ENCODE assay signal across 1 cellular context in genomic region chr3:23945903-23946751, GRCh38.
TF ChIP-seq lines count a peak whose summit lies in the region.

No MANE protein-coding gene starts in this region.

TF ChIP-seq in WTC11, 78 proteins besides CTCF, POLR2A, EP300 and RAD21 (continued from another document):
- TF ChIP-seq STAT6 (CRISPR knock-in tag; conservative IDR thresholded peaks at IDR 0.05; ENCODE audit: low read depth) = no peak
- no peak for TF ChIP-seq HMGA2 (CRISPR knock-in tag; IDR thresholded peaks at IDR 0.05)
- TF ChIP-seq NFE2L1 (CRISPR knock-in tag; IDR thresholded peaks at IDR 0.05) = no peak
- TF ChIP-seq IRF1 (CRISPR knock-in tag; IDR thresholded peaks at IDR 0.05) = no peak
- peak; percentile 37; the same call in 1 of the 2 replicates for TF ChIP-seq FOXP1 (CRISPR knock-in tag; IDR thresholded peaks at IDR 0.05; ENCODE audit: borderline replicate concordance)
- peak; percentile 91; the same call in 1 of the 2 replicates for TF ChIP-seq ZBTB21 (CRISPR knock-in tag; IDR thresholded peaks at IDR 0.05; ENCODE audit: borderline replicate concordance)
- TF ChIP-seq IRF2 (CRISPR knock-in tag; IDR thresholded peaks at IDR 0.05; ENCODE audit: borderline replicate concordance, low read depth) = no peak
- TF ChIP-seq, protein P1, sequence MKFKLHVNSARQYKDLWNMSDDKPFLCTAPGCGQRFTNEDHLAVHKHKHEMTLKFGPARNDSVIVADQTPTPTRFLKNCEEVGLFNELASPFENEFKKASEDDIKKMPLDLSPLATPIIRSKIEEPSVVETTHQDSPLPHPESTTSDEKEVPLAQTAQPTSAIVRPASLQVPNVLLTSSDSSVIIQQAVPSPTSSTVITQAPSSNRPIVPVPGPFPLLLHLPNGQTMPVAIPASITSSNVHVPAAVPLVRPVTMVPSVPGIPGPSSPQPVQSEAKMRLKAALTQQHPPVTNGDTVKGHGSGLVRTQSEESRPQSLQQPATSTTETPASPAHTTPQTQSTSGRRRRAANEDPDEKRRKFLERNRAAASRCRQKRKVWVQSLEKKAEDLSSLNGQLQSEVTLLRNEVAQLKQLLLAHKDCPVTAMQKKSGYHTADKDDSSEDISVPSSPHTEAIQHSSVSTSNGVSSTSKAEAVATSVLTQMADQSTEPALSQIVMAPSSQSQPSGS (CRISPR knock-in tag; IDR thresholded peaks at IDR 0.05; ENCODE audit: borderline replicate concordance, low read depth) = no peak
- TF ChIP-seq ZNF219 (CRISPR knock-in tag; IDR thresholded peaks at IDR 0.05; ENCODE audit: borderline replicate concordance) = no peak
- TF ChIP-seq, protein P2, sequence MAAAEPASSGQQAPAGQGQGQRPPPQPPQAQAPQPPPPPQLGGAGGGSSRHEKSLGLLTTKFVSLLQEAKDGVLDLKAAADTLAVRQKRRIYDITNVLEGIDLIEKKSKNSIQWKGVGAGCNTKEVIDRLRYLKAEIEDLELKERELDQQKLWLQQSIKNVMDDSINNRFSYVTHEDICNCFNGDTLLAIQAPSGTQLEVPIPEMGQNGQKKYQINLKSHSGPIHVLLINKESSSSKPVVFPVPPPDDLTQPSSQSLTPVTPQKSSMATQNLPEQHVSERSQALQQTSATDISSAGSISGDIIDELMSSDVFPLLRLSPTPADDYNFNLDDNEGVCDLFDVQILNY (CRISPR knock-in tag; IDR thresholded peaks at IDR 0.05) = peak; percentile 73; the same call in 1 of the 2 replicates
- peak; percentile 90 for TF ChIP-seq SP1 (CRISPR knock-in tag; conservative IDR thresholded peaks at IDR 0.05)
- TF ChIP-seq, protein P3, sequence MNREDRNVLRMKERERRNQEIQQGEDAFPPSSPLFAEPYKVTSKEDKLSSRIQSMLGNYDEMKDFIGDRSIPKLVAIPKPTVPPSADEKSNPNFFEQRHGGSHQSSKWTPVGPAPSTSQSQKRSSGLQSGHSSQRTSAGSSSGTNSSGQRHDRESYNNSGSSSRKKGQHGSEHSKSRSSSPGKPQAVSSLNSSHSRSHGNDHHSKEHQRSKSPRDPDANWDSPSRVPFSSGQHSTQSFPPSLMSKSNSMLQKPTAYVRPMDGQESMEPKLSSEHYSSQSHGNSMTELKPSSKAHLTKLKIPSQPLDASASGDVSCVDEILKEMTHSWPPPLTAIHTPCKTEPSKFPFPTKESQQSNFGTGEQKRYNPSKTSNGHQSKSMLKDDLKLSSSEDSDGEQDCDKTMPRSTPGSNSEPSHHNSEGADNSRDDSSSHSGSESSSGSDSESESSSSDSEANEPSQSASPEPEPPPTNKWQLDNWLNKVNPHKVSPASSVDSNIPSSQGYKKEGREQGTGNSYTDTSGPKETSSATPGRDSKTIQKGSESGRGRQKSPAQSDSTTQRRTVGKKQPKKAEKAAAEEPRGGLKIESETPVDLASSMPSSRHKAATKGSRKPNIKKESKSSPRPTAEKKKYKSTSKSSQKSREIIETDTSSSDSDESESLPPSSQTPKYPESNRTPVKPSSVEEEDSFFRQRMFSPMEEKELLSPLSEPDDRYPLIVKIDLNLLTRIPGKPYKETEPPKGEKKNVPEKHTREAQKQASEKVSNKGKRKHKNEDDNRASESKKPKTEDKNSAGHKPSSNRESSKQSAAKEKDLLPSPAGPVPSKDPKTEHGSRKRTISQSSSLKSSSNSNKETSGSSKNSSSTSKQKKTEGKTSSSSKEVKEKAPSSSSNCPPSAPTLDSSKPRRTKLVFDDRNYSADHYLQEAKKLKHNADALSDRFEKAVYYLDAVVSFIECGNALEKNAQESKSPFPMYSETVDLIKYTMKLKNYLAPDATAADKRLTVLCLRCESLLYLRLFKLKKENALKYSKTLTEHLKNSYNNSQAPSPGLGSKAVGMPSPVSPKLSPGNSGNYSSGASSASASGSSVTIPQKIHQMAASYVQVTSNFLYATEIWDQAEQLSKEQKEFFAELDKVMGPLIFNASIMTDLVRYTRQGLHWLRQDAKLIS (CRISPR knock-in tag; IDR thresholded peaks at IDR 0.05; ENCODE audit: borderline replicate concordance) = no peak
- TF ChIP-seq NR3C1 (CRISPR knock-in tag; conservative IDR thresholded peaks at IDR 0.05; ENCODE audit: low read depth) = no peak; the same call in 1 of the 2 replicates
- TF ChIP-seq SMAD3 (CRISPR knock-in tag; IDR thresholded peaks at IDR 0.05; ENCODE audit: borderline replicate concordance) = no peak; the same call in 1 of the 2 replicates
- TF ChIP-seq KAT7 (CRISPR knock-in tag; IDR thresholded peaks at IDR 0.05; ENCODE audit: borderline replicate concordance) = peak; percentile 73; the same call in 1 of the 2 replicates
- TF ChIP-seq, protein P4, sequence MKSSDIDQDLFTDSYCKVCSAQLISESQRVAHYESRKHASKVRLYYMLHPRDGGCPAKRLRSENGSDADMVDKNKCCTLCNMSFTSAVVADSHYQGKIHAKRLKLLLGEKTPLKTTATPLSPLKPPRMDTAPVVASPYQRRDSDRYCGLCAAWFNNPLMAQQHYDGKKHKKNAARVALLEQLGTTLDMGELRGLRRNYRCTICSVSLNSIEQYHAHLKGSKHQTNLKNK (CRISPR knock-in tag; IDR thresholded peaks at IDR 0.05) = no peak
- no peak for TF ChIP-seq GTF2I (CRISPR knock-in tag; conservative IDR thresholded peaks at IDR 0.05)
- peak; percentile 22 for TF ChIP-seq TEAD1 (CRISPR knock-in tag; IDR thresholded peaks at IDR 0.05)
- peak; percentile 55; the same call in 1 of the 2 replicates for TF ChIP-seq TP53 (CRISPR knock-in tag; IDR thresholded peaks at IDR 0.05)
- TF ChIP-seq PRRX2 (CRISPR knock-in tag; IDR thresholded peaks at IDR 0.05) = no peak; the same call in 1 of the 2 replicates
- no peak for TF ChIP-seq ZNF396 (CRISPR knock-in tag; IDR thresholded peaks at IDR 0.05; ENCODE audit: borderline replicate concordance)
- no peak for TF ChIP-seq MXD4 (CRISPR knock-in tag; IDR thresholded peaks at IDR 0.05; ENCODE audit: borderline replicate concordance)
- TF ChIP-seq ZNF512 (CRISPR knock-in tag; IDR thresholded peaks at IDR 0.05; ENCODE audit: borderline replicate concordance) = no peak
- 0 out of 2 replicates have a peak, but pooled peaks have one; percentile 29 for TF ChIP-seq SMAD4 (CRISPR knock-in tag; IDR thresholded peaks at IDR 0.05)
- TF ChIP-seq JUN (CRISPR knock-in tag; IDR thresholded peaks at IDR 0.05) = peak; percentile 45; the same call in 1 of the 2 replicates
- TF ChIP-seq GRHL2 (CRISPR knock-in tag; IDR thresholded peaks at IDR 0.05; ENCODE audit: insufficient replicate concordance, severe bottlenecking) = no peak
- no peak for TF ChIP-seq ZNF281 (CRISPR knock-in tag; IDR thresholded peaks at IDR 0.05)
- TF ChIP-seq OVOL2 (CRISPR knock-in tag; IDR thresholded peaks at IDR 0.05; ENCODE audit: borderline replicate concordance) = no peak
- peak; percentile 94 for TF ChIP-seq ZNF423 (CRISPR knock-in tag; IDR thresholded peaks at IDR 0.05)
- TF ChIP-seq CREM (CRISPR knock-in tag; IDR thresholded peaks at IDR 0.05) = peak; percentile 83
- TF ChIP-seq ZNF416 (CRISPR knock-in tag; IDR thresholded peaks at IDR 0.05) = 0 out of 2 replicates have a peak, but pooled peaks have one; percentile 5
- peak; percentile 80 for TF ChIP-seq ESRRA (CRISPR knock-in tag; IDR thresholded peaks at IDR 0.05; ENCODE audit: borderline replicate concordance)
- no peak for TF ChIP-seq SOX15 (CRISPR knock-in tag; IDR thresholded peaks at IDR 0.05)
- TF ChIP-seq NR2C2 (CRISPR knock-in tag; IDR thresholded peaks at IDR 0.05) = no peak
- TF ChIP-seq, protein P5, sequence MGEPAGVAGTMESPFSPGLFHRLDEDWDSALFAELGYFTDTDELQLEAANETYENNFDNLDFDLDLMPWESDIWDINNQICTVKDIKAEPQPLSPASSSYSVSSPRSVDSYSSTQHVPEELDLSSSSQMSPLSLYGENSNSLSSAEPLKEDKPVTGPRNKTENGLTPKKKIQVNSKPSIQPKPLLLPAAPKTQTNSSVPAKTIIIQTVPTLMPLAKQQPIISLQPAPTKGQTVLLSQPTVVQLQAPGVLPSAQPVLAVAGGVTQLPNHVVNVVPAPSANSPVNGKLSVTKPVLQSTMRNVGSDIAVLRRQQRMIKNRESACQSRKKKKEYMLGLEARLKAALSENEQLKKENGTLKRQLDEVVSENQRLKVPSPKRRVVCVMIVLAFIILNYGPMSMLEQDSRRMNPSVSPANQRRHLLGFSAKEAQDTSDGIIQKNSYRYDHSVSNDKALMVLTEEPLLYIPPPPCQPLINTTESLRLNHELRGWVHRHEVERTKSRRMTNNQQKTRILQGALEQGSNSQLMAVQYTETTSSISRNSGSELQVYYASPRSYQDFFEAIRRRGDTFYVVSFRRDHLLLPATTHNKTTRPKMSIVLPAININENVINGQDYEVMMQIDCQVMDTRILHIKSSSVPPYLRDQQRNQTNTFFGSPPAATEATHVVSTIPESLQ (CRISPR knock-in tag; IDR thresholded peaks at IDR 0.05) = no peak
- TF ChIP-seq MAX (CRISPR knock-in tag; IDR thresholded peaks at IDR 0.05) = peak; percentile 76
TF ChIP-seq in WTC11: peak in this region for 29.
